Comparison of ENCODE assay signal across 12 cellular contexts in the genomic region with DNA sequence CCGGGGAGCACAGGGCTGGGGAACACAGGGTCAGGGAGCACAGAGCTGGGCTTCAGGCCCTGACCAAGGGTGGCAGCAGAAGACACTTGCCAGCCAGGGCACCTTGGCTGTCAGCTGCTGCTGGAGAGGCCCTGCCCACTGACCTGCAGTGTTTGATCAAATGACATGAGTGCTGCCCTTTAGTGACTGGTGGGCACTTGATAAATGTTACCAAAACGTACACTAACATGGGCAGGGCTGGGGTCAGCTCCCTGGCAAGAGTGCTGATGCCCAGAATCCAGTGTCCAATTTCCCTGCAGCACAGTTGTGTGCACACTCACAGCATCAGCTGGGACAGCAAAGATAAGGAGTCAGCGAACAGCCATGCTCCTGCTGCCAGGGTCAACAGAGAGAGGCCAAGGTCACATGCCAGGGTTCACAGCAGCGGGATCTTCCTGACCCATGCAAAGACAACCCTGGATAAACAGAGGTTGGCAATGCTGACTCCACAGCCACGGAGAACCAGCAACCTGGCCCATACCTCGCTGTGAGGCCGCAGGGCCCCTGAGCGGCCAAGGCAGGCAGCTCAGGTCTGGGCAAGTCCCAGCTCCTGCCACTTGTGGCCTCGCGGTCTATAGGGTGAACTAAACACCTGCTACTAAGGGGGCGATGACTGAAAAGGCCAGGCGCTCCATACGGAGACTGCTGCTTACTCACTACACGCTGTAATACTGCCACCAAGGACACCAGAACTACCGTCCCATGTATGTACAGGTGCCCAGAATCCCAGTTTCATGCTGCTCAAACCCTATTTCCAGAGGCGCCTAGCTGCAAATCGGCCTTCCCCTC. TPM values are rescaled to one million over a fixed set of nuclear protein-coding genes. Genes with fewer than 3 reads are reported as not detected.
DNase-seq lines count a peak whose midpoint lies in the region; ATAC-seq and TF ChIP-seq lines count a peak whose summit lies in the region.
"Had no signal": no experiment of that assay in that cellular context is flagged by ENCODE, and none has a peak within 500 bp of the region (broad histone marks: within the 10 kb centered on the region; RNA-seq: fewer than 3 reads in every experiment).

No MANE protein-coding gene starts in this region.

- H3K9me3 ChIP-seq in mesenchymal stem cell (ENCODE audit: control insufficient read depth, low read length), result no peaks in the 10 kb centered on the region

- no peaks in the 10 kb centered on the region for H3K27me3 Mint-ChIP-seq in activated CD4-positive, alpha-beta T cell treated with anti-CD3 and anti-CD28 coated beads for 36 hours

- no peak overlapping the region for H3K18ac ChIP-seq in mesenchymal stem cell (ENCODE audit: low read depth in 1 of 2, low read length in 2 of 2)

- peak overlapping the region in 1 of 2 experiments; percentile 29 for H3K14ac ChIP-seq in mesenchymal stem cell (ENCODE audit: low read length in 2 of 2)

- H3K36me3 ChIP-seq in ACC112 (ENCODE audit: insufficient read depth, low read length), result no peaks in the 10 kb centered on the region
- no peaks in the 10 kb centered on the region; the same call in 1 of the 2 replicates for H3K36me3 ChIP-seq in H7 (replicated peaks; ENCODE audit: control insufficient read depth, insufficient read depth, low read length)
- peaks cover 0 to 9% of the 10 kb centered on the region in 2 experiments for H3K36me3 ChIP-seq in mesenchymal stem cell (ENCODE audit: control insufficient read depth in 1 of 2, insufficient read depth in 2 of 2, low read depth in 1 of 2, low read length in 2 of 2)

- no peak overlapping the region for H2BK120ac ChIP-seq in mesenchymal stem cell (ENCODE audit: low read depth, low read length)

- no peak overlapping the region for H2BK5ac ChIP-seq in mesenchymal stem cell (ENCODE audit: low read depth, low read length, poor library complexity, severe bottlenecking)

- no peak overlapping the region for H3K4ac ChIP-seq in mesenchymal stem cell (ENCODE audit: low read depth in 1 of 2, low read length in 2 of 2)

- peaks cover 43% of the 10 kb centered on the region for H3K4me1 ChIP-seq in ACC112 (ENCODE audit: control insufficient read depth, insufficient read depth, low read length, unreplicated experiment)
- H3K4me1 ChIP-seq in mesenchymal stem cell (ENCODE audit: control insufficient read depth, insufficient read depth, low read depth, low read length), result peaks cover 21% of the 10 kb centered on the region

- peak; percentile 59 for DNase-seq in H7
- peak in 1 of 10 donors; percentile 29 for DNase-seq in dorsolateral prefrontal cortex
- no peak for DNase-seq in mesenchymal stem cell
- DNase-seq in stimulated activated naive CD4-positive, alpha-beta T cell treated with Interleukin-2 at 50 U/mL for 16 hours (lab: John Stamatoyannopoulos, UW), result no peak
- no peak for DNase-seq in activated CD4-positive, alpha-beta T cell treated with anti-CD3 and anti-CD28 coated beads for 36 hours
- no peak for DNase-seq in hypothalamus (lab: John Stamatoyannopoulos, UW)
- DNase-seq: activated CD4-positive, alpha-beta T cell treated with anti-CD3 and anti-CD28 coated beads for 1 hour; activated naive CD4-positive, alpha-beta T cell treated with anti-CD3 and anti-CD28 coated beads, Interleukin-2, amount 50 U/mL, for 16 hours; NCI-H2081 had no signal

- intact Hi-C loops in dorsolateral prefrontal cortex (cut with DNase I), result loop anchor here in 1 of 2 donors (5.0 to 10.0 kb wide), 3 partner anchors 156 to 284 kb away; partner anchors contain the start of gene ZNF337
- intact Hi-C loops in activated CD4-positive, alpha-beta T cell treated with anti-CD3 and anti-CD28 coated beads for 36 hours (cut with DNase I, micrococcal nuclease), result no loop called here

- no peak overlapping the region for H3K27ac Mint-ChIP-seq in activated CD4-positive, alpha-beta T cell treated with anti-CD3 and anti-CD28 coated beads for 36 hours

- no peak overlapping the region for H4K8ac ChIP-seq in mesenchymal stem cell (ENCODE audit: low read length)

- no peaks in the 10 kb centered on the region for H3K79me2 ChIP-seq in ACC112 (ENCODE audit: control insufficient read depth, insufficient read depth, low read length, unreplicated experiment)

- H3K27me3 ChIP-seq in ACC112 (ENCODE audit: insufficient read depth, low read length), result no peaks in the 10 kb centered on the region
- H3K27me3 ChIP-seq in H7 (ENCODE audit: control insufficient read depth, insufficient read depth, low read length), result no peaks in the 10 kb centered on the region
- no peaks in the 10 kb centered on the region for H3K27me3 ChIP-seq in dorsolateral prefrontal cortex
- H3K27me3 ChIP-seq in mesenchymal stem cell (ENCODE audit: control insufficient read depth in 1 of 2, insufficient read depth in 1 of 2, low read length in 2 of 2), result no peaks in the 10 kb centered on the region

- H2AFZ ChIP-seq in ACC112 (ENCODE audit: low read length, unreplicated experiment) (no peak overlapping the region), mesenchymal stem cell (ENCODE audit: low read depth, low read length) (no peak overlapping the region)

- H3K4me1 Mint-ChIP-seq in activated CD4-positive, alpha-beta T cell treated with anti-CD3 and anti-CD28 coated beads for 36 hours, result peaks cover 6% of the 10 kb centered on the region

- no peak overlapping the region for H3K4me3 Mint-ChIP-seq in activated CD4-positive, alpha-beta T cell treated with anti-CD3 and anti-CD28 coated beads for 36 hours

- H2BK12ac ChIP-seq in mesenchymal stem cell (ENCODE audit: low read length in 2 of 2), result no peak overlapping the region

- H3K79me1 ChIP-seq in mesenchymal stem cell (replicated peaks; ENCODE audit: low read length, poor library complexity, severe bottlenecking), result peaks cover 41% of the 10 kb centered on the region

- no peak overlapping the region for H3K27ac ChIP-seq in ACC112 (ENCODE audit: low read depth, low read length)
- H3K27ac ChIP-seq in dorsolateral prefrontal cortex, result peak overlapping the region in 42 of 59 donors; percentile 1 to 86 (median 64)
- H3K27ac ChIP-seq in mesenchymal stem cell (ENCODE audit: low read length, poor library complexity, severe bottlenecking), result no peak overlapping the region
- H3K27ac ChIP-seq: HL-60 had no signal

- H4K91ac ChIP-seq in mesenchymal stem cell (ENCODE audit: low read length), result no peak overlapping the region

- no peaks in the 10 kb centered on the region for H3K9me3 Mint-ChIP-seq in activated CD4-positive, alpha-beta T cell treated with anti-CD3 and anti-CD28 coated beads for 36 hours (ENCODE audit: low read depth)

- no peak overlapping the region for H3K4me2 ChIP-seq in mesenchymal stem cell (ENCODE audit: low read length, poor library complexity, severe bottlenecking)

- POLR2A ChIA-PET in activated CD4-positive, alpha-beta T cell treated with anti-CD3 and anti-CD28 coated beads for 36 hours (lab: Charles Lee), result no interaction called here

- no peak for ATAC-seq in HG03159 (IDR thresholded peaks at IDR 0.05; ENCODE audit: unreplicated experiment)
- ATAC-seq in activated CD4-positive, alpha-beta T cell treated with anti-CD3 and anti-CD28 coated beads for 36 hours, result no peak

- no peaks in the 10 kb centered on the region for H3K36me3 Mint-ChIP-seq in activated CD4-positive, alpha-beta T cell treated with anti-CD3 and anti-CD28 coated beads for 36 hours (ENCODE audit: low read depth)

- no peak for TF ChIP-seq CTCF in dorsolateral prefrontal cortex (IDR thresholded peaks at IDR 0.05 in 54 of 56, conservative IDR thresholded peaks at IDR 0.05 in 2 of 56; ENCODE audit: low read depth in 1 of 56, partially characterized antibody in 56 of 56)

- peak overlapping the region; percentile 77 for H3K9ac ChIP-seq in mesenchymal stem cell (ENCODE audit: low read length)

- H2BK15ac ChIP-seq in mesenchymal stem cell (ENCODE audit: low read depth, poor library complexity, severe bottlenecking), result no peak overlapping the region

- no peak overlapping the region for H2AK5ac ChIP-seq in mesenchymal stem cell (ENCODE audit: low read length, severe bottlenecking)

- H3K4me3 ChIP-seq in ACC112 (ENCODE audit: low read depth, low read length), result peak overlapping the region; percentile 77
- no peak overlapping the region for H3K4me3 ChIP-seq in H7 (ENCODE audit: insufficient read depth, low read depth, low read length)
- peak overlapping the region; percentile 31 to 69 (median 54) for H3K4me3 ChIP-seq in dorsolateral prefrontal cortex
- peak overlapping the region in 1 of 2 experiments; percentile 73 for H3K4me3 ChIP-seq in mesenchymal stem cell (ENCODE audit: insufficient read depth in 1 of 2, low read depth in 1 of 2, low read length in 2 of 2)

- CTCF ChIA-PET in activated CD4-positive, alpha-beta T cell treated with anti-CD3 and anti-CD28 coated beads for 36 hours (lab: Charles Lee), result no interaction called here

- WGBS in mesenchymal stem cell, result 91% methylated on average over 17 of the region's 17 CpGs

- no peak overlapping the region for H3K23ac ChIP-seq in mesenchymal stem cell (ENCODE audit: low read length in 2 of 2)

RNA-seq across cellular contexts. Expression of gene NINL, which starts 46.3 kb away (rescaled TPM):
- total RNA-seq in H7 (2014; rRNA removed; shearing (Covaris generic)), result 33.7 and 42.6 TPM in 2 replicates
- 10 to 100 TPM in 107 of 120 experiments, 1 to 10 TPM in 13; 7.5 to 30.6 (median 13.7) TPM for total RNA-seq in dorsolateral prefrontal cortex
- 6.8 TPM for polyA plus RNA-seq in mesenchymal stem cell (2013, experiment 1 of 2)
- polyA plus RNA-seq in mesenchymal stem cell (2013, experiment 2 of 2), result 6.4 TPM
- total RNA-seq in activated CD4-positive, alpha-beta T cell treated with anti-CD3 and anti-CD28 coated beads for 36 hours, result 1 to 10 TPM; 3.3 to 4.1 TPM

Comparison
In these comparisons a context has a peak if more than half of its experiments do, and no peak if none do; other contexts are left out.
1. H3K27ac ChIP-seq: peak in dorsolateral prefrontal cortex (42 of 59); none in ACC112 (single experiment) and mesenchymal stem cell (single experiment).